In genomic region chr5:115583474-115583873, GRCh38 we compare ENCODE assay signal across 15 cellular contexts. TPM values are rescaled to one million over a fixed set of nuclear protein-coding genes. Genes with fewer than 3 reads are reported as not detected.
A peak's percentile ranks its signal among the peaks of the same experiment; 100 is the strongest.
DNase-seq lines count a peak whose midpoint lies in the region; ATAC-seq, FAIRE-seq and TF ChIP-seq lines count a peak whose summit lies in the region.
"Had no signal": no experiment of that assay in that cellular context is flagged by ENCODE, and none has a peak within 500 bp of the region (broad histone marks: within the 10 kb centered on the region; RNA-seq: fewer than 3 reads in every experiment).

No MANE protein-coding gene starts in this region.

- H3K27ac ChIP-seq in SK-N-SH (ENCODE audit: low read depth in 2 of 2, low read length in 1 of 2), result peak overlapping the region in 1 of 2 experiments; percentile 86; a peak in 2 of 4 replicates
- H3K27ac ChIP-seq: heart right ventricle, VCaP had no signal

- no peaks in the 10 kb centered on the region for H3K9me2 ChIP-seq in SK-N-SH

- no peak for TF ChIP-seq EP300 in SK-N-SH (IDR thresholded peaks at IDR 0.05; ENCODE audit: borderline replicate concordance in 1 of 2, low read depth in 1 of 2, low read length in 1 of 2)

- peak overlapping the region; percentile 16; the same call in 1 of the 2 replicates for H2AFZ ChIP-seq in SK-N-SH (ENCODE audit: low read depth)

- H4K20me1 ChIP-seq in SK-N-SH (ENCODE audit: insufficient read depth), result no peaks in the 10 kb centered on the region

- FAIRE-seq in GM19239 (lab: Jason Lieb, UNC), result peak; percentile 35
- FAIRE-seq: D721Med had no signal

- no peaks in the 10 kb centered on the region for H3K9me3 ChIP-seq in SK-N-SH
- no peaks in the 10 kb centered on the region for H3K9me3 ChIP-seq in skeletal muscle satellite cell (replicated peaks; ENCODE audit: low read length)
- H3K9me3 ChIP-seq: heart right ventricle had no signal

- H3K4me1 ChIP-seq in SK-N-SH (ENCODE audit: control insufficient read depth in 1 of 2, insufficient read depth in 2 of 2, low read depth in 1 of 2, low read length in 1 of 2) (0 out of 4 replicates have a peak, but pooled peaks cover 0 to 7% of the 10 kb centered on the region in 2 experiments), skeletal muscle satellite cell (ENCODE audit: control insufficient read depth, insufficient read depth, low read length) (peaks cover 16% of the 10 kb centered on the region)

- H3K4me2 ChIP-seq in SK-N-SH (peak overlapping the region; percentile 14), skeletal muscle satellite cell (ENCODE audit: low read length) (peak overlapping the region; percentile 26)

- H3K27me3 ChIP-seq in SK-N-SH (ENCODE audit: insufficient read depth) (no peaks in the 10 kb centered on the region), skeletal muscle satellite cell (ENCODE audit: control insufficient read depth, insufficient read depth, low read length) (no peaks in the 10 kb centered on the region)
- H3K27me3 ChIP-seq: heart right ventricle had no signal

- H3K9ac ChIP-seq in SK-N-SH (peak overlapping the region; percentile 41; the same call in 1 of the 2 replicates), skeletal muscle satellite cell (ENCODE audit: low read depth, low read length) (peak overlapping the region; percentile 49)

- DNase-seq in GM19239 (ENCODE audit: insufficient read length, low spot score) (no peak), SK-N-SH (no peak), fibroblast of villous mesenchyme (ENCODE audit: low read depth) (peak; percentile 83), KBM-7 (no peak), NCI-H748 treated with DMSO at 0.1 percent for 48 hours (lab: John Stamatoyannopoulos, UW) (no peak)
- DNase-seq: activated naive CD8-positive, alpha-beta T cell treated with anti-CD3 and anti-CD28 coated beads for 36 hours; heart right ventricle; NCI-H1105; retina; Right ventricle myocardium superior had no signal

- no peak overlapping the region for H3K4me3 ChIP-seq in SK-N-SH (ENCODE audit: low read depth in 2 of 2, low read length in 1 of 2)
- H3K4me3 ChIP-seq in fibroblast of villous mesenchyme (ENCODE audit: low read depth, low read length), result no peak overlapping the region
- H3K4me3 ChIP-seq in skeletal muscle satellite cell (ENCODE audit: low read length), result no peak overlapping the region
- H3K4me3 ChIP-seq: heart right ventricle had no signal

- no peak for TF ChIP-seq RAD21 in SK-N-SH (IDR thresholded peaks at IDR 0.05; ENCODE audit: low read length)

- POLR2A ChIA-PET in SK-N-SH (lab: Yijun Ruan, JAX), result no interaction called here

- H3K79me2 ChIP-seq in SK-N-SH (ENCODE audit: insufficient read depth), result no peaks in the 10 kb centered on the region; the same call in 1 of the 2 replicates

- CTCF ChIA-PET in SK-N-SH (lab: Yijun Ruan, JAX), result interaction anchor here (1.1 kb wide), 1 partner anchor 274 kb away, joined by 4 read pairs; no protein-coding TSS in a partner anchor

- 60% methylated on average over 3 of the region's 3 CpGs for WGBS in SK-N-SH (ENCODE audit: low lambda C conversion rate)

- H3F3A ChIP-seq in SK-N-SH (replicated peaks; ENCODE audit: insufficient read depth), result peaks cover 8% of the 10 kb centered on the region

- peaks cover 2 to 16% of the 10 kb centered on the region in 2 experiments for H3K36me3 ChIP-seq in SK-N-SH (replicated peaks in 1 of 2; ENCODE audit: control insufficient read depth in 1 of 2, insufficient read depth in 2 of 2, low read length in 1 of 2)
- peaks cover 21% of the 10 kb centered on the region for H3K36me3 ChIP-seq in skeletal muscle satellite cell (ENCODE audit: insufficient read depth, low read length)

- no peak for TF ChIP-seq CTCF in SK-N-SH (IDR thresholded peaks at IDR 0.05)
- TF ChIP-seq CTCF in fibroblast of villous mesenchyme (IDR thresholded peaks at IDR 0.05; ENCODE audit: insufficient read depth, low read depth, low read length), result no peak

- in situ Hi-C loops in KBM-7 (cut with MboI; ENCODE audit: low pct_unique_long_range_greater_than_20kb, low sequenced_read_pairs), result loop anchor here (25.0 kb wide), 1 partner anchor 496 kb away; no protein-coding TSS in a partner anchor

- ATAC-seq in GM19395 (IDR thresholded peaks at IDR 0.05; ENCODE audit: unreplicated experiment), result no peak

TF ChIP-seq in SK-N-SH, 30 proteins besides CTCF, POLR2A, EP300 and RAD21:
- TF ChIP-seq FOSL2 (IDR thresholded peaks at IDR 0.05; ENCODE audit: borderline replicate concordance, low read depth) (peak; percentile 40; the same call in 1 of the 2 replicates), TCF12 (IDR thresholded peaks at IDR 0.05) (no peak), JUND (IDR thresholded peaks at IDR 0.05) (0 out of 2 replicates have a peak, but pooled peaks have one; percentile 4)

RNA-seq across cellular contexts. Expression of gene TICAM2, which starts 18.8 kb away (rescaled TPM):
- polyA plus RNA-seq in SK-N-SH (2012; rRNA removed), result not detected in 2 replicates
- 0.01 TPM in 2 replicates for polyA plus RNA-seq in SK-N-SH (2012; cell fraction: cytosol; rRNA removed)
- not detected in 2 replicates for polyA plus RNA-seq in SK-N-SH (2012; cell fraction: nucleus; rRNA removed)
- 6.9 and 7.1 TPM in 2 replicates for total RNA-seq in fibroblast of villous mesenchyme
- total RNA-seq in skeletal muscle satellite cell (2012; rRNA removed), result 4.8 and 7.4 TPM in 2 replicates
- total RNA-seq: NCI-H460 had no signal

RNA-seq across cellular contexts. Expression of gene FEM1C, which starts 38.9 kb away (rescaled TPM):
- 2.8 and 3.9 TPM in 2 replicates for polyA plus RNA-seq in SK-N-SH (2012; rRNA removed)
- polyA plus RNA-seq in SK-N-SH (2012; cell fraction: cytosol; rRNA removed), result 3.6 and 4.3 TPM in 2 replicates
- polyA plus RNA-seq in SK-N-SH (2012; cell fraction: nucleus; rRNA removed), result 2.9 and 6.4 TPM in 2 replicates
- total RNA-seq in fibroblast of villous mesenchyme, result 11.3 and 17.3 TPM in 2 replicates
- total RNA-seq in skeletal muscle satellite cell (2012; rRNA removed), result 18.3 and 22.7 TPM in 2 replicates

RNA-seq across cellular contexts. Expression of gene TMED7, which starts 42.4 kb away (rescaled TPM):
- polyA plus RNA-seq in SK-N-SH (2012; rRNA removed), result 32.8 and 41.2 TPM in 2 replicates
- polyA plus RNA-seq in SK-N-SH (2012; cell fraction: cytosol; rRNA removed), result 45.0 and 49.8 TPM in 2 replicates
- 34.9 and 59.0 TPM in 2 replicates for polyA plus RNA-seq in SK-N-SH (2012; cell fraction: nucleus; rRNA removed)
- 134 and 234 TPM in 2 replicates for total RNA-seq in fibroblast of villous mesenchyme
- total RNA-seq in skeletal muscle satellite cell (2012; rRNA removed), result 135 and 149 TPM in 2 replicates
